Comparison of ENCODE assay signal across 9 cellular contexts in the genomic region with DNA sequence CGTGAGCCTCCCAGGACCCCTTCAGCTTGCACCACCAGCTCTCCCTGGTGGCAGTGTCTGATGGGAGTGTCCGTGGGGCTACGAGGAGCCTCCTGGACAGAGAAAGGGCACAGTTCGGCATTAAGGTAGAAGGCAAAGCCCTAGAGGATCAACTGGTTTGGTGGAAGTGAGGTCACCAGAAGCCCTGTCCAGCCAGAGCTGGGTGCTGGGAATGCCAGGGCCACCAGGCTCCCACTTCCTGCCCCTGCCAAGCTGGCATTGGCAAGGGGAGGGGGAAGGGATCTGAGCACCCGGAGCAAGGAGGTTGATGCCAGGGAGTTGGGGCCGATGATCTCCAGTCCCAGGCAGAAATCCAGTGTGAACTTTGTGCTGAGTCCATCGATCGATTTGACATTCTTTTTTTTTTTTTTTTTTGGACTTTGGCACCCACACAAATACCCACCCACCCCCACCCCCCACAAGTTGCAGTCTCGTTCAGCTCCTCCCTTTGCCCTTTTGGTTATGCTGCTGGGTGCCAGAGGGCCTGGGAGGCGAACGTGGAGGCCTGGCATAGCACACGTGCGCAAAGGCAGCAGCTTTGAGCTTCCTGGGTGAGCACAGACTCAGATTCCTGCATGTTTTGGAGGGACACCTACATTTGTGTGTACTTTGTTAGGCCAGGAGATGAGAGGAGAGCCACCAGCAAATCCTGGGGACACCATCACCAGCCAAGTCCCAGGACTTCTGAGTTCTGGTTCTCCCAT. TPM values are rescaled to one million over a fixed set of nuclear protein-coding genes. Genes with fewer than 3 reads are reported as not detected.
DNase-seq lines count a peak whose midpoint lies in the region; ATAC-seq, FAIRE-seq and TF ChIP-seq lines count a peak whose summit lies in the region.
"Had no signal": no experiment of that assay in that cellular context is flagged by ENCODE, and none has a peak within 500 bp of the region (broad histone marks: within the 10 kb centered on the region; RNA-seq: fewer than 3 reads in every experiment).

No MANE protein-coding gene starts in this region.

- DNase-seq in activated CD8-positive, alpha-beta memory T cell treated with anti-CD3 and anti-CD28 coated beads, Interleukin-2, amount 10 ng/mL, durations not matched to agents 7 days and 5 days: no peak
- no peak for DNase-seq in activated CD8-positive, alpha-beta memory T cell treated with anti-CD3 and anti-CD28 coated beads, Interleukin-2, amount 50 U/mL, for 48 hours
- DNase-seq in ascending aorta (ENCODE audit: low spot score in 2 of 2) (no peak), HepG2 (ENCODE audit: low spot score) (peak; percentile 93), testis (no peak), RPMI8226 (no peak)

- peak overlapping the region; percentile 97 for H3K4me2 ChIP-seq in HepG2 (ENCODE audit: low read depth, low read length)

- H3K4me3 ChIP-seq in ascending aorta (peak overlapping the region; percentile 92 to 99), HepG2 (replicated peaks in 1 of 3; ENCODE audit: insufficient read depth in 1 of 3, low read depth in 2 of 3, low read length in 3 of 3) (peak overlapping the region; percentile 95 to 99 (median 99)), testis (peak overlapping the region in 1 of 2 donors; percentile 91)

- CTCF ChIA-PET in activated CD8-positive, alpha-beta memory T cell treated with anti-CD3 and anti-CD28 coated beads, Interleukin-2, amount 10 ng/mL, durations not matched to agents 7 days and 5 days (lab: Charles Lee): interaction anchor here (1.2 to 15.6 kb wide), 10 partner anchors 9 to 211 kb away, joined by 3 to 206 read pairs (median 17); a partner anchor contains a TSS
- CTCF ChIA-PET in HepG2 (lab: Yijun Ruan, JAX; ENCODE audit: low intra/inter-chr PET ratio, low total read pairs): interaction anchor here (9.0 kb wide), 1 partner anchor 21 kb away, joined by 219 read pairs; a partner anchor contains a TSS

- no peaks in the 10 kb centered on the region for H3K9me3 ChIP-seq in ascending aorta
- H3K9me3 ChIP-seq in HepG2 (ENCODE audit: low read length): no peaks in the 10 kb centered on the region
- no peaks in the 10 kb centered on the region for H3K9me3 ChIP-seq in testis

- H3K27me3 Mint-ChIP-seq in activated CD8-positive, alpha-beta memory T cell treated with anti-CD3 and anti-CD28 coated beads, Interleukin-2, amount 10 ng/mL, durations not matched to agents 7 days and 5 days: no peaks in the 10 kb centered on the region

- 1% methylated on average over 12 of the region's 13 CpGs for WGBS in HepG2 (ENCODE audit: low lambda C conversion rate)
- 59% methylated on average over 13 of the region's 13 CpGs for WGBS in testis, 2 donors

- in situ Hi-C loops in HepG2 (cut with HindIII; ENCODE audit: extremely low pct_ligation_motif_present, low pct_unique_long_range_greater_than_20kb): loop anchor here (10.0 kb wide), 1 partner anchor 316 kb away; a partner anchor contains a TSS

- H3K4me1 Mint-ChIP-seq in activated CD8-positive, alpha-beta memory T cell treated with anti-CD3 and anti-CD28 coated beads, Interleukin-2, amount 10 ng/mL, durations not matched to agents 7 days and 5 days: peaks cover 59% of the 10 kb centered on the region

- H3K4me1 ChIP-seq in ascending aorta (peaks cover 4 to 11% of the 10 kb centered on the region in 2 donors), HepG2 (ENCODE audit: insufficient read depth, low read length) (peaks cover 74% of the 10 kb centered on the region), testis (peaks cover 38% of the 10 kb centered on the region)

- POLR2A ChIA-PET in HepG2 (lab: Yijun Ruan, JAX): interaction anchor here (0.6 to 21.5 kb wide), 20 partner anchors 8 to 1029 kb away, joined by 3 to 1459 read pairs (median 4); a partner anchor contains a TSS

- no peak for TF ChIP-seq CTCF in ascending aorta (IDR thresholded peaks at IDR 0.05)
- TF ChIP-seq CTCF in HepG2 (CRISPR knock-in tag; IDR thresholded peaks at IDR 0.05): peak; percentile 20
- TF ChIP-seq CTCF in testis (IDR thresholded peaks at IDR 0.05): no peak

- peaks cover 24% of the 10 kb centered on the region for H4K20me1 ChIP-seq in HepG2 (ENCODE audit: insufficient read depth, low read length)

- H3K36me3 ChIP-seq in ascending aorta (no peaks in the 10 kb centered on the region), HepG2 (replicated peaks in 1 of 2; ENCODE audit: control insufficient read depth in 1 of 2, insufficient read depth in 2 of 2, low read length in 2 of 2) (peaks cover 6 to 27% of the 10 kb centered on the region in 2 experiments), testis (ENCODE audit: low read depth, missing control alignments) (no peaks in the 10 kb centered on the region)

- TF ChIP-seq POLR2A in HepG2 (IDR thresholded peaks at IDR 0.05; ENCODE audit: insufficient read depth in 1 of 2, low read depth in 2 of 2, low read length in 2 of 2) (peak; percentile 89), testis (IDR thresholded peaks at IDR 0.05) (no peak)

- FAIRE-seq in HepG2 (lab: Jason Lieb, UNC): peak; percentile 67

- intact Hi-C loops in ascending aorta (cut with DNase I) (no loop called here), HepG2 (cut with micrococcal nuclease; ENCODE audit: unreplicated experiment) (loop anchor here (1.0 kb wide), 1 partner anchor 10 kb away; no protein-coding TSS in a partner anchor), testis (cut with DNase I; ENCODE audit: low total_unique reads) (no loop called here)

- peak overlapping the region; percentile 88 for H3K27ac Mint-ChIP-seq in activated CD8-positive, alpha-beta memory T cell treated with anti-CD3 and anti-CD28 coated beads, Interleukin-2, amount 10 ng/mL, durations not matched to agents 7 days and 5 days

- peak; percentile 45 for TF ChIP-seq RAD21 in HepG2 (CRISPR knock-in tag; IDR thresholded peaks at IDR 0.05)

- H3K36me3 Mint-ChIP-seq in activated CD8-positive, alpha-beta memory T cell treated with anti-CD3 and anti-CD28 coated beads, Interleukin-2, amount 10 ng/mL, durations not matched to agents 7 days and 5 days: peaks cover 49% of the 10 kb centered on the region

- no peak for ATAC-seq in activated CD8-positive, alpha-beta memory T cell treated with anti-CD3 and anti-CD28 coated beads, Interleukin-2, amount 10 ng/mL, durations not matched to agents 7 days and 5 days
- ATAC-seq in HepG2: peak; percentile 60
- no peak for ATAC-seq in HG03095 (IDR thresholded peaks at IDR 0.05; ENCODE audit: unreplicated experiment)
- no peak for ATAC-seq in HG03432 (IDR thresholded peaks at IDR 0.05; ENCODE audit: unreplicated experiment)

- peak overlapping the region; percentile 83 to 85 for H3K27ac ChIP-seq in ascending aorta
- peak overlapping the region; percentile 96 for H3K27ac ChIP-seq in HepG2 (ENCODE audit: extremely low read length, insufficient read depth, low read length)
- peak overlapping the region; percentile 60 to 79 for H3K27ac ChIP-seq in testis

- H3K79me2 ChIP-seq in HepG2 (ENCODE audit: insufficient read depth, low read length): peaks cover 71% of the 10 kb centered on the region

- no peaks in the 10 kb centered on the region for H3K9me3 Mint-ChIP-seq in activated CD8-positive, alpha-beta memory T cell treated with anti-CD3 and anti-CD28 coated beads, Interleukin-2, amount 10 ng/mL, durations not matched to agents 7 days and 5 days (ENCODE audit: low read depth)

- peak overlapping the region; percentile 94 for H3K9ac ChIP-seq in HepG2 (ENCODE audit: insufficient read depth, low read depth, low read length)

- H3K27me3 ChIP-seq in ascending aorta (no peaks in the 10 kb centered on the region), HepG2 (ENCODE audit: control insufficient read depth in 1 of 2, insufficient read depth in 2 of 2, low read length in 2 of 2) (no peaks in the 10 kb centered on the region; a peak in 1 of 5 replicates), testis (no peaks in the 10 kb centered on the region)

- peak overlapping the region; percentile 100 for H3K4me3 Mint-ChIP-seq in activated CD8-positive, alpha-beta memory T cell treated with anti-CD3 and anti-CD28 coated beads, Interleukin-2, amount 10 ng/mL, durations not matched to agents 7 days and 5 days

- no TSS peak for BruUV-seq in HepG2 (replicated peaks; lab: Mats Ljungman, UMichigan)

- H2AFZ ChIP-seq in HepG2 (ENCODE audit: low read length): no peak overlapping the region

- TF ChIP-seq EP300 in HepG2 (IDR thresholded peaks at IDR 0.05; ENCODE audit: low read depth in 2 of 2, low read length in 2 of 2) (peak; percentile 21 to 92; a peak in 2 of 4 replicates), HepG2 (CRISPR knock-in tag; IDR thresholded peaks at IDR 0.05; ENCODE audit: borderline replicate concordance) (peak; percentile 55; the same call in 1 of the 2 replicates)

RNA-seq across cellular contexts. Expression of a gene that starts 2.1 kb away (rescaled TPM):
- total RNA-seq in activated CD8-positive, alpha-beta memory T cell treated with anti-CD3 and anti-CD28 coated beads, Interleukin-2, amount 10 ng/mL, durations not matched to agents 7 days and 5 days: 100 to 1,000 TPM; 284 to 377 TPM
- 81.8 TPM for total RNA-seq in ascending aorta
- 138 and 169 TPM in 2 replicates for total RNA-seq in HepG2 (2016; rRNA removed; fragmentation: Illumina TruSeq; extraction: Trizol)
- 27.0 and 28.2 TPM in 2 replicates for total RNA-seq in HepG2 (2016; cell fraction: cytosol; rRNA removed; fragmentation: Illumina TruSeq; extraction: Trizol; ENCODE audit: low read depth)
- 118 and 171 TPM in 2 replicates for total RNA-seq in HepG2 (2016; cell fraction: insoluble cytoplasmic fraction; rRNA removed; fragmentation: Illumina TruSeq; extraction: Trizol)
- 64.4 and 79.9 TPM in 2 replicates for total RNA-seq in HepG2 (2016; cell fraction: membrane; rRNA removed; fragmentation: Illumina TruSeq; extraction: Trizol)
- total RNA-seq in HepG2 (2016; cell fraction: nucleus; rRNA removed; fragmentation: Illumina TruSeq; extraction: Trizol): 75.3 and 85.2 TPM in 2 replicates
- 266 and 269 TPM in 2 replicates for polyA plus RNA-seq in HepG2 (2011; rRNA removed)
- polyA plus RNA-seq in HepG2 (2011; cell fraction: cytosol; rRNA removed): 232 and 243 TPM in 2 replicates
- 152 and 164 TPM in 2 replicates for polyA plus RNA-seq in HepG2 (2011; cell fraction: nucleus; rRNA removed)
- 209 and 226 TPM in 2 replicates for polyA plus RNA-seq in HepG2 (2012)
- polyA plus RNA-seq in HepG2 (2016; cell fraction: cytosol; fragmentation: Illumina TruSeq; extraction: Trizol; ENCODE audit: low read depth): 52.4 and 55.7 TPM in 2 replicates
- polyA plus RNA-seq in HepG2 (2016; cell fraction: insoluble cytoplasmic fraction; fragmentation: Illumina TruSeq; extraction: Trizol; ENCODE audit: low read depth): 275 and 359 TPM in 2 replicates
- 109 and 126 TPM in 2 replicates for polyA plus RNA-seq in HepG2 (2016; cell fraction: membrane; fragmentation: Illumina TruSeq; extraction: Trizol; ENCODE audit: low read depth)
- polyA plus RNA-seq in HepG2 (2016; cell fraction: nucleus; fragmentation: Illumina TruSeq; extraction: Trizol; ENCODE audit: insufficient read depth, low read depth): 248 and 253 TPM in 2 replicates
- 92.0 and 295 TPM in 2 replicates for polyA minus RNA-seq in HepG2 (2011; rRNA and poly(A)+ RNA removed; ENCODE audit: low replicate concordance)
- 130 and 139 TPM in 2 replicates for polyA minus RNA-seq in HepG2 (2011; cell fraction: cytosol; rRNA and poly(A)+ RNA removed)
- polyA minus RNA-seq in HepG2 (2011; cell fraction: nucleus; rRNA and poly(A)+ RNA removed): 62.8 and 68.1 TPM in 2 replicates
- 10 to 100 TPM; 26.9 to 28.6 TPM for total RNA-seq in testis
- 69.2 TPM for polyA plus RNA-seq in testis (ENCODE audit: insufficient read depth, low read depth, low replicate concordance)

RNA-seq across cellular contexts. Expression of a gene that starts 13.4 kb away (rescaled TPM):
- 10 to 100 TPM; 36.7 to 51.7 TPM for total RNA-seq in activated CD8-positive, alpha-beta memory T cell treated with anti-CD3 and anti-CD28 coated beads, Interleukin-2, amount 10 ng/mL, durations not matched to agents 7 days and 5 days
- 0.32 TPM for total RNA-seq in ascending aorta
- total RNA-seq in HepG2 (2016; rRNA removed; fragmentation: Illumina TruSeq; extraction: Trizol): 0.91 and 1.1 TPM in 2 replicates
- total RNA-seq in HepG2 (2016; cell fraction: cytosol; rRNA removed; fragmentation: Illumina TruSeq; extraction: Trizol; ENCODE audit: low read depth): 0.30 TPM in 1 of 2 replicates, not detected in the other
- total RNA-seq in HepG2 (2016; cell fraction: insoluble cytoplasmic fraction; rRNA removed; fragmentation: Illumina TruSeq; extraction: Trizol): 0.73 and 1.0 TPM in 2 replicates
- total RNA-seq in HepG2 (2016; cell fraction: membrane; rRNA removed; fragmentation: Illumina TruSeq; extraction: Trizol): 0.83 and 0.93 TPM in 2 replicates
- 0.96 and 1.3 TPM in 2 replicates for total RNA-seq in HepG2 (2016; cell fraction: nucleus; rRNA removed; fragmentation: Illumina TruSeq; extraction: Trizol)
- 3.7 and 4.7 TPM in 2 replicates for polyA plus RNA-seq in HepG2 (2011; rRNA removed)
- polyA plus RNA-seq in HepG2 (2011; cell fraction: cytosol; rRNA removed): 2.1 and 2.8 TPM in 2 replicates
- 7.0 and 8.4 TPM in 2 replicates for polyA plus RNA-seq in HepG2 (2011; cell fraction: nucleus; rRNA removed)
- 1.8 and 2.4 TPM in 2 replicates for polyA plus RNA-seq in HepG2 (2012)
- 0.18 and 0.22 TPM in 2 replicates for polyA plus RNA-seq in HepG2 (2016; cell fraction: cytosol; fragmentation: Illumina TruSeq; extraction: Trizol; ENCODE audit: low read depth)
- 0.83 and 0.93 TPM in 2 replicates for polyA plus RNA-seq in HepG2 (2016; cell fraction: insoluble cytoplasmic fraction; fragmentation: Illumina TruSeq; extraction: Trizol; ENCODE audit: low read depth)
- 0.48 and 0.49 TPM in 2 replicates for polyA plus RNA-seq in HepG2 (2016; cell fraction: membrane; fragmentation: Illumina TruSeq; extraction: Trizol; ENCODE audit: low read depth)
- polyA plus RNA-seq in HepG2 (2016; cell fraction: nucleus; fragmentation: Illumina TruSeq; extraction: Trizol; ENCODE audit: insufficient read depth, low read depth): 2.4 and 2.8 TPM in 2 replicates
- 2.2 TPM in 1 of 2 replicates, not detected in the other for polyA minus RNA-seq in HepG2 (2011; rRNA and poly(A)+ RNA removed; ENCODE audit: low replicate concordance)
- polyA minus RNA-seq in HepG2 (2011; cell fraction: cytosol; rRNA and poly(A)+ RNA removed): 0.70 and 2.0 TPM in 2 replicates
- 1.4 and 1.7 TPM in 2 replicates for polyA minus RNA-seq in HepG2 (2011; cell fraction: nucleus; rRNA and poly(A)+ RNA removed)
- total RNA-seq in testis: under 1 TPM; 0.81 to 0.94 TPM
- polyA plus RNA-seq in testis (ENCODE audit: insufficient read depth, low read depth, low replicate concordance): 1.9 TPM

RNA-seq across cellular contexts. Expression of a gene that starts 25.6 kb away (rescaled TPM):
- total RNA-seq in activated CD8-positive, alpha-beta memory T cell treated with anti-CD3 and anti-CD28 coated beads, Interleukin-2, amount 10 ng/mL, durations not matched to agents 7 days and 5 days: 10 to 100 TPM; 34.1 to 34.5 TPM
- 13.3 TPM for total RNA-seq in ascending aorta
- total RNA-seq in HepG2 (2016; rRNA removed; fragmentation: Illumina TruSeq; extraction: Trizol): 37.6 and 44.2 TPM in 2 replicates
- total RNA-seq in HepG2 (2016; cell fraction: cytosol; rRNA removed; fragmentation: Illumina TruSeq; extraction: Trizol; ENCODE audit: low read depth): 16.5 and 18.6 TPM in 2 replicates
- 38.7 and 44.6 TPM in 2 replicates for total RNA-seq in HepG2 (2016; cell fraction: insoluble cytoplasmic fraction; rRNA removed; fragmentation: Illumina TruSeq; extraction: Trizol)
- total RNA-seq in HepG2 (2016; cell fraction: membrane; rRNA removed; fragmentation: Illumina TruSeq; extraction: Trizol): 25.6 and 29.9 TPM in 2 replicates
- 44.5 and 46.0 TPM in 2 replicates for total RNA-seq in HepG2 (2016; cell fraction: nucleus; rRNA removed; fragmentation: Illumina TruSeq; extraction: Trizol)
- 39.7 and 49.8 TPM in 2 replicates for polyA plus RNA-seq in HepG2 (2011; rRNA removed)
- polyA plus RNA-seq in HepG2 (2011; cell fraction: cytosol; rRNA removed): 37.1 and 45.5 TPM in 2 replicates
- polyA plus RNA-seq in HepG2 (2011; cell fraction: nucleus; rRNA removed): 152 and 183 TPM in 2 replicates
- 37.3 and 50.6 TPM in 2 replicates for polyA plus RNA-seq in HepG2 (2012)
- 8.7 and 8.9 TPM in 2 replicates for polyA plus RNA-seq in HepG2 (2016; cell fraction: cytosol; fragmentation: Illumina TruSeq; extraction: Trizol; ENCODE audit: low read depth)
- 35.3 and 35.8 TPM in 2 replicates for polyA plus RNA-seq in HepG2 (2016; cell fraction: insoluble cytoplasmic fraction; fragmentation: Illumina TruSeq; extraction: Trizol; ENCODE audit: low read depth)
- 17.6 and 19.9 TPM in 2 replicates for polyA plus RNA-seq in HepG2 (2016; cell fraction: membrane; fragmentation: Illumina TruSeq; extraction: Trizol; ENCODE audit: low read depth)
- polyA plus RNA-seq in HepG2 (2016; cell fraction: nucleus; fragmentation: Illumina TruSeq; extraction: Trizol; ENCODE audit: insufficient read depth, low read depth): 74.0 and 80.9 TPM in 2 replicates
- 32.3 and 53.7 TPM in 2 replicates for polyA minus RNA-seq in HepG2 (2011; rRNA and poly(A)+ RNA removed; ENCODE audit: low replicate concordance)
- polyA minus RNA-seq in HepG2 (2011; cell fraction: cytosol; rRNA and poly(A)+ RNA removed): 12.7 and 14.7 TPM in 2 replicates
- 56.3 and 64.3 TPM in 2 replicates for polyA minus RNA-seq in HepG2 (2011; cell fraction: nucleus; rRNA and poly(A)+ RNA removed)
- 10 to 100 TPM; 45.6 to 51.3 TPM for total RNA-seq in testis
- polyA plus RNA-seq in testis (ENCODE audit: insufficient read depth, low read depth, low replicate concordance): 43.8 TPM

RNA-seq across cellular contexts. Expression of a gene that starts 37.8 kb away (rescaled TPM):
- total RNA-seq in activated CD8-positive, alpha-beta memory T cell treated with anti-CD3 and anti-CD28 coated beads, Interleukin-2, amount 10 ng/mL, durations not matched to agents 7 days and 5 days: not detected
- total RNA-seq in ascending aorta (not detected), HepG2 (2016; rRNA removed; fragmentation: Illumina TruSeq; extraction: Trizol) (not detected in 2 replicates), testis (1 to 10 TPM in 1 of 2 donors, under 1 TPM in 1; 0.43 to 1.1 TPM)
- not detected in 2 replicates for total RNA-seq in HepG2 (2016; cell fraction: cytosol; rRNA removed; fragmentation: Illumina TruSeq; extraction: Trizol; ENCODE audit: low read depth)
- not detected in 2 replicates for total RNA-seq in HepG2 (2016; cell fraction: insoluble cytoplasmic fraction; rRNA removed; fragmentation: Illumina TruSeq; extraction: Trizol)
- not detected in 2 replicates for total RNA-seq in HepG2 (2016; cell fraction: membrane; rRNA removed; fragmentation: Illumina TruSeq; extraction: Trizol)
- total RNA-seq in HepG2 (2016; cell fraction: nucleus; rRNA removed; fragmentation: Illumina TruSeq; extraction: Trizol): not detected in 2 replicates
- polyA plus RNA-seq in HepG2 (2011; rRNA removed) (not detected in 2 replicates), testis (ENCODE audit: insufficient read depth, low read depth, low replicate concordance) (0.79 TPM)
- polyA plus RNA-seq in HepG2 (2011; cell fraction: cytosol; rRNA removed): not detected in 2 replicates
- polyA plus RNA-seq in HepG2 (2011; cell fraction: nucleus; rRNA removed): not detected in 2 replicates
- not detected in 2 replicates for polyA plus RNA-seq in HepG2 (2012)
- not detected in 2 replicates for polyA plus RNA-seq in HepG2 (2016; cell fraction: cytosol; fragmentation: Illumina TruSeq; extraction: Trizol; ENCODE audit: low read depth)
- polyA plus RNA-seq in HepG2 (2016; cell fraction: insoluble cytoplasmic fraction; fragmentation: Illumina TruSeq; extraction: Trizol; ENCODE audit: low read depth): not detected in 2 replicates
- polyA plus RNA-seq in HepG2 (2016; cell fraction: membrane; fragmentation: Illumina TruSeq; extraction: Trizol; ENCODE audit: low read depth): not detected in 2 replicates
- polyA plus RNA-seq in HepG2 (2016; cell fraction: nucleus; fragmentation: Illumina TruSeq; extraction: Trizol; ENCODE audit: insufficient read depth, low read depth): not detected in 2 replicates
- not detected in 2 replicates for polyA minus RNA-seq in HepG2 (2011; rRNA and poly(A)+ RNA removed; ENCODE audit: low replicate concordance)
- not detected in 2 replicates for polyA minus RNA-seq in HepG2 (2011; cell fraction: cytosol; rRNA and poly(A)+ RNA removed)
- polyA minus RNA-seq in HepG2 (2011; cell fraction: nucleus; rRNA and poly(A)+ RNA removed): not detected in 2 replicates
- total RNA-seq: T-helper 1 cell treated with Interleukin-12 subunit alpha and Interleukin-12 subunit beta and Interleukin-4 antibody, amounts not matched to agents 30 ng/mL and 1 ng/mL, for 36 hours had no signal

Comparison
In these comparisons a context has a peak if more than half of its experiments do, and no peak if none do; other contexts are left out.
1. RNA of a gene that starts 13.4 kb away (total RNA-seq): 36.7 to 51.7 TPM in activated CD8-positive, alpha-beta memory T cell treated with anti-CD3 and anti-CD28 coated beads, Interleukin-2, amount 10 ng/mL, durations not matched to agents 7 days and 5 days; 0.81 to 0.94 TPM in testis, 0.30 to 1.3 TPM in HepG2 and 0.32 TPM in ascending aorta (single experiment); every median in the first group is over 10 times any median in the second.
2. Peak in every context shown above with its lines, with median percentiles within 50 percentile points of each other: H3K27ac ChIP-seq.